8 cellular contexts compared by ENCODE assay signal in genomic region chr18:11994708-11995444, GRCh38. TPM values are rescaled to one million over a fixed set of nuclear protein-coding genes. Genes with fewer than 3 reads are reported as not detected.
DNase-seq lines count a peak whose midpoint lies in the region; ATAC-seq and TF ChIP-seq lines count a peak whose summit lies in the region.

No MANE protein-coding gene starts in this region.

- DNase-seq in GF-D8 (lab: John Stamatoyannopoulos, UW): peak; percentile 91
- peak; percentile 81 for DNase-seq in PC-3
- no peak for DNase-seq in heart left ventricle
- DNase-seq in retina: peak; percentile 41
- no peak for DNase-seq in activated CD8-positive, alpha-beta memory T cell treated with anti-CD3 and anti-CD28 coated beads for 24 hours
- no peak for DNase-seq in DMS153 treated with DMSO at 0.1 percent for 48 hours (lab: John Stamatoyannopoulos, UW; ENCODE audit: unreplicated experiment)
- DNase-seq in 8988T: no peak

- no peak for TF ChIP-seq CTCF in PC-3 (conservative IDR thresholded peaks at IDR 0.05; ENCODE audit: low read depth, low read length)
- TF ChIP-seq CTCF in heart left ventricle (IDR thresholded peaks at IDR 0.05): no peak

- H2AFZ ChIP-seq in PC-3 (ENCODE audit: low read length): peak overlapping the region; percentile 66

- 49 to 62% (median 55%) methylated on average over 11 of the region's 11 CpGs for WGBS in heart left ventricle, 4 donors

- POLR2A ChIA-PET in PC-3 (lab: Charles Lee; ENCODE audit: unreplicated experiment): interaction anchor here (0.5 to 0.8 kb wide), 4 partner anchors 11 to 188 kb away, joined by 3 read pairs; no protein-coding TSS in a partner anchor

- ATAC-seq in PC-3: peak; percentile 76
- ATAC-seq in heart left ventricle: peak in 3 of 4 donors; percentile 2 to 6 (median 3)
- ATAC-seq in HG03108 (IDR thresholded peaks at IDR 0.05; ENCODE audit: unreplicated experiment): no peak

- H3K36me3 ChIP-seq in PC-3 (ENCODE audit: low read depth, low read length) (0 out of 2 replicates have a peak, but pooled peaks cover 4% of the 10 kb centered on the region), heart left ventricle (peaks cover 0 to 10% (median 6%) of the 10 kb centered on the region in 9 donors)

- peaks cover 25% of the 10 kb centered on the region for H3K79me2 ChIP-seq in PC-3 (ENCODE audit: low read length)

- no peaks in the 10 kb centered on the region for H3F3A ChIP-seq in PC-3 (ENCODE audit: low read length, unreplicated experiment)

- no peaks in the 10 kb centered on the region for H4K20me1 ChIP-seq in PC-3 (ENCODE audit: low read length)

- H3K9ac ChIP-seq in PC-3 (ENCODE audit: low read length): peak overlapping the region; percentile 60

- H3K27ac ChIP-seq in PC-3 (ENCODE audit: low read length): peak overlapping the region; percentile 89
- peak overlapping the region in 9 of 12 donors; percentile 7 to 72 (median 54) for H3K27ac ChIP-seq in heart left ventricle

- CTCF ChIA-PET in PC-3 (lab: Charles Lee): interaction anchor here (0.6 to 3.5 kb wide), 11 partner anchors 11 to 339 kb away, joined by 3 to 62 read pairs (median 8); partner anchors contain the start of gene IMPA2

- intact Hi-C loops in PC-3 (cut with micrococcal nuclease) (loop anchor here (1.0 to 2.0 kb wide), 6 partner anchors 10 to 262 kb away; partner anchors contain the start of gene MPPE1), heart left ventricle (cut with DNase I) (loop anchor here (1.0 to 10.0 kb wide), 8 partner anchors 14 to 263 kb away; partner anchors contain the start of gene IMPA2 (in 1 of the 10))

- no peaks in the 10 kb centered on the region for H3K9me2 ChIP-seq in PC-3 (replicated peaks; ENCODE audit: low read length)

- H3K4me1 ChIP-seq in PC-3 (ENCODE audit: insufficient read depth, low read length) (peaks cover 31% of the 10 kb centered on the region), heart left ventricle (peaks cover 0 to 43% (median 24%) of the 10 kb centered on the region in 12 donors)

- H3K27me3 ChIP-seq in PC-3 (ENCODE audit: low read length) (no peaks in the 10 kb centered on the region), heart left ventricle (no peaks in the 10 kb centered on the region)

- peak overlapping the region; percentile 74 for H3K4me2 ChIP-seq in PC-3 (ENCODE audit: low read length)

- peak overlapping the region; percentile 37 for H3K4me3 ChIP-seq in PC-3 (ENCODE audit: low read length)
- H3K4me3 ChIP-seq in heart left ventricle: no peak overlapping the region

- H3K9me3 ChIP-seq in PC-3 (ENCODE audit: low read length) (no peaks in the 10 kb centered on the region), heart left ventricle (no peaks in the 10 kb centered on the region)

- no peak for TF ChIP-seq POLR2A in heart left ventricle (IDR thresholded peaks at IDR 0.05)

- no TSS peak for BruUV-seq in PC-3 (replicated peaks; lab: Mats Ljungman, UMichigan)

RNA-seq across cellular contexts. Expression of gene IMPA2, which starts 13.6 kb away (rescaled TPM):
- 38.2 and 45.6 TPM in 2 replicates for total RNA-seq in PC-3 (2014; rRNA removed)
- total RNA-seq in heart left ventricle: 10 to 100 TPM; 18.1 to 73.0 (median 44.3) TPM
- 10 to 100 TPM; 19.9 to 34.9 TPM for polyA plus RNA-seq in heart left ventricle

Comparison
In these comparisons a context has a peak if more than half of its experiments do, and no peak if none do; other contexts are left out.
1. DNase-seq: peak in GF-D8 (single experiment), PC-3 (single experiment) and retina (single experiment); none in heart left ventricle (0 of 5), activated CD8-positive, alpha-beta memory T cell treated with anti-CD3 and anti-CD28 coated beads for 24 hours (single experiment), DMS153 treated with DMSO at 0.1 percent for 48 hours (single experiment) and 8988T (single experiment).